In the genomic region with DNA sequence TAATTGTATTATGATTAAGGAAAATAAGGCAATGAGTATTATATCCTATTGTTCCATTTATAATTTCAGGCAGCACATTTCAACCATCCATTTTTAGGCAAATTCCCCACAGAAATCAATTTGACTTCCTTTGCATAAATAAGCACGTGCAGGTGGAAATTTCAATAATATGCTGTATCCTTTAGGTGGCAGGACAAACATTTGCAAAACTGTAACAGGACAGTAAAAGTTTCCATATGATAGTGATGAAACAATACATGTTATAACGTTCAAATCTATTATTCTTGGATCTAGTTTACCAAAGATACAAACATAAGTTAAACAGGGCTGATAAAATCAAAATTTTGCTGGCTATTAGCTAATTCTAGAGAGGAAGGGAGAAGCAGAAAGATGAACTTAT, we compare ENCODE assay signal across 1 cellular context.
TF ChIP-seq lines count a peak whose summit lies in the region.

No MANE protein-coding gene starts in this region.

TF ChIP-seq in A549, 52 proteins besides CTCF, POLR2A, EP300 and RAD21 (continued from another document):
- TF ChIP-seq JUNB (IDR thresholded peaks at IDR 0.05) (no peak), SREBF2 (IDR thresholded peaks at IDR 0.05) (no peak), E2F6 (IDR thresholded peaks at IDR 0.05; ENCODE audit: borderline replicate concordance, low read depth) (no peak), HOXB5 (CRISPR knock-in tag; IDR thresholded peaks at IDR 0.05) (no peak), NPAS2 (CRISPR knock-in tag; IDR thresholded peaks at IDR 0.05; ENCODE audit: borderline replicate concordance) (no peak)
